1 cellular context compared by ENCODE assay signal in genomic region chr2:200311139-200311538, GRCh38.
TF ChIP-seq lines count a peak whose summit lies in the region.

No MANE protein-coding gene starts in this region.

TF ChIP-seq in H1, 55 proteins besides CTCF, POLR2A, EP300 and RAD21:
- TF ChIP-seq SIN3A (conservative IDR thresholded peaks at IDR 0.05 in 1 of 2, IDR thresholded peaks at IDR 0.05 in 1 of 2; ENCODE audit: low read depth in 1 of 2, low read length in 2 of 2), result no peak
- no peak for TF ChIP-seq CEBPB (IDR thresholded peaks at IDR 0.05; ENCODE audit: low read depth, low read length)
- TF ChIP-seq GABPA (IDR thresholded peaks at IDR 0.05; ENCODE audit: borderline replicate concordance, insufficient read depth, low read length), result no peak
- TF ChIP-seq CHD7 (IDR thresholded peaks at IDR 0.05; ENCODE audit: insufficient replicate concordance, low read length), result no peak
- TF ChIP-seq KDM1A (IDR thresholded peaks at IDR 0.05; ENCODE audit: borderline replicate concordance, low read length), result no peak
- TF ChIP-seq CHD1 (IDR thresholded peaks at IDR 0.05; ENCODE audit: low read depth, low read length), result no peak
- TF ChIP-seq USF2 (IDR thresholded peaks at IDR 0.05; ENCODE audit: low read length), result no peak
- no peak for TF ChIP-seq SIX5 (IDR thresholded peaks at IDR 0.05; ENCODE audit: low read depth, low read length)
- TF ChIP-seq SAP30 (IDR thresholded peaks at IDR 0.05; ENCODE audit: insufficient read depth, insufficient replicate concordance, low read length), result no peak
- no peak for TF ChIP-seq MAX (IDR thresholded peaks at IDR 0.05)
- TF ChIP-seq FOSL1 (IDR thresholded peaks at IDR 0.05; ENCODE audit: insufficient read depth, low read depth, low read length), result no peak
- TF ChIP-seq SRF (IDR thresholded peaks at IDR 0.05; ENCODE audit: low read depth, low read length), result no peak
- TF ChIP-seq BRCA1 (IDR thresholded peaks at IDR 0.05; ENCODE audit: low read depth, low read length), result no peak
- TF ChIP-seq HDAC2 (IDR thresholded peaks at IDR 0.05; ENCODE audit: borderline replicate concordance in 1 of 2, low read depth in 2 of 2, low read length in 2 of 2), result no peak
- no peak for TF ChIP-seq HDAC6 (IDR thresholded peaks at IDR 0.05; ENCODE audit: low read depth, low read length)
- no peak for TF ChIP-seq YY1 (IDR thresholded peaks at IDR 0.05; ENCODE audit: low read depth, low read length)
- no peak for TF ChIP-seq NANOG (IDR thresholded peaks at IDR 0.05; ENCODE audit: insufficient read depth, low read depth, low read length, poor library complexity, severe bottlenecking)
- no peak for TF ChIP-seq CREB1 (IDR thresholded peaks at IDR 0.05)
- TF ChIP-seq CBX5 (IDR thresholded peaks at IDR 0.05; ENCODE audit: low read depth, low read length), result no peak
- no peak for TF ChIP-seq RFX5 (IDR thresholded peaks at IDR 0.05; ENCODE audit: borderline replicate concordance, low read depth, low read length)
